32 cellular contexts compared by ENCODE assay signal in the genomic region with DNA sequence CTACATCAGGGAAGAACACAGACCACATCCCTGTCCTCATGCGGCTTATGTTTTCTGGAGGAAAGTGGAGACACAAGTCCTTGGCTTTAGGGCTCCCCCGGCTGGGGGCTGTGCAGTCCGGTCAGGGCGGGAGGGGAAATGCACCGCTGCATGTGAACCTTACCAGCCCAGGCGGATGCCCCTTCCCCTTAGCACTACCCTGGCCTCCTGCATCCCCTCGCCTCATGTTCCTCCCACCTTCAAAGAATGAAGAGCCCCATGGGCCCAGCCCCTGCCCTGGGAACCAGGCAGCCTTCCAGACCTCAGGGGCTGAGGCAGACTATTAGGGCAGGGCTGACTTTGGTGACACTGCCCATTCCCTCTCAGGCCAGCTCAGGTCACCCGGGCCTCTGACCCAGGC. TPM values are rescaled to one million over a fixed set of nuclear protein-coding genes. Genes with fewer than 3 reads are reported as not detected.
"Had no signal": no experiment of that assay in that cellular context is flagged by ENCODE, and none has a peak within 500 bp of the region (broad histone marks: within the 10 kb centered on the region; RNA-seq: fewer than 3 reads in every experiment).

No MANE protein-coding gene starts in this region.

- H3K27me3 Mint-ChIP-seq: activated naive CD8-positive, alpha-beta T cell treated with anti-CD3 and anti-CD28 coated beads, Interleukin-2, amount 50 U/mL, for 24 hours; activated T-cell treated with anti-CD3 and anti-CD28 coated beads, Interleukin-2, amount 50 U/mL, for 24 hours; stimulated activated naive CD8-positive, alpha-beta T cell treated with anti-CD3 and anti-CD28 coated beads, Interleukin-15, amount 100 ng/mL, for 72 hours had no signal

- H3K4me3 Mint-ChIP-seq: activated naive CD8-positive, alpha-beta T cell treated with anti-CD3 and anti-CD28 coated beads, Interleukin-2, amount 50 U/mL, for 24 hours; activated T-cell treated with anti-CD3 and anti-CD28 coated beads, Interleukin-2, amount 50 U/mL, for 24 hours; naive thymus-derived CD8-positive, alpha-beta T cell; stimulated activated memory B cell treated with anti-CD40 and anti-IgM and Interleukin-4, amounts not matched to agents 10 μg/mL and 1 μg/mL and 100 μg/mL, for 72 hours; stimulated activated naive CD8-positive, alpha-beta T cell treated with anti-CD3 and anti-CD28 coated beads, Interleukin-15, amount 100 ng/mL, for 72 hours; type B pancreatic cell had no signal

- H3K36me3 Mint-ChIP-seq: naive thymus-derived CD8-positive, alpha-beta T cell; stimulated activated memory B cell treated with anti-CD40 and anti-IgM and Interleukin-4, amounts not matched to agents 10 μg/mL and 1 μg/mL and 100 μg/mL, for 72 hours; type B pancreatic cell had no signal

- H3K9me3 ChIP-seq: colonic mucosa, gastrocnemius medialis, prostate gland, vagina had no signal

- DNase-seq: activated CD4-positive, alpha-beta T cell treated with anti-CD3 and anti-CD28 coated beads for 48 hours; activated CD4-positive, alpha-beta T cell treated with anti-CD3 and anti-CD28 coated beads, Interleukin-2, amount 50 U/mL, for 48 hours; activated CD8-positive, alpha-beta memory T cell treated with anti-CD3 and anti-CD28 coated beads for 24 hours; activated CD8-positive, alpha-beta memory T cell treated with anti-CD3 and anti-CD28 coated beads, Interleukin-2, amount 50 U/mL, for 4 hours; activated gamma-delta T cell; activated naive CD4-positive, alpha-beta T cell treated with anti-CD3 and anti-CD28 coated beads, Interleukin-2, amount 50 U/mL, for 16 hours; activated naive CD8-positive, alpha-beta T cell treated with anti-CD3 and anti-CD28 coated beads, Interleukin-2, amount 50 U/mL, for 24 hours; activated T-cell treated with anti-CD3 and anti-CD28 coated beads, Interleukin-2, amount 50 U/mL, for 24 hours; colonic mucosa; effector CD8-positive, alpha-beta T cell; gastrocnemius medialis; hippocampal formation; mesenchymal stem cell; naive thymus-derived CD8-positive, alpha-beta T cell; retina; small intestine; stimulated activated CD4-positive, alpha-beta T cell treated with anti-CD3 and anti-CD28 coated beads, Interleukin-1b, Interleukin-23, amount 100 ng/mL, for 48 hours; stimulated activated CD4-positive, alpha-beta T cell treated with anti-CD3 and anti-CD28 coated beads, Interleukin-4, amount 100 ng/mL, for 4 hours; stimulated activated CD8-positive, alpha-beta memory T cell treated with anti-CD3 and anti-CD28 coated beads, Interleukin-4, amount 100 ng/mL, for 48 hours; stimulated activated naive CD8-positive, alpha-beta T cell treated with anti-CD3 and anti-CD28 coated beads, Interleukin-15, amount 100 ng/mL, for 72 hours; substantia nigra; T-helper 9 cell; WERI-Rb-1 had no signal

- H3K4me1 ChIP-seq: colonic mucosa, prostate gland had no signal

- H3K4me1 Mint-ChIP-seq: activated naive CD8-positive, alpha-beta T cell treated with anti-CD3 and anti-CD28 coated beads, Interleukin-2, amount 50 U/mL, for 24 hours; naive thymus-derived CD8-positive, alpha-beta T cell; stimulated activated memory B cell treated with anti-CD40 and anti-IgM and Interleukin-4, amounts not matched to agents 10 μg/mL and 1 μg/mL and 100 μg/mL, for 72 hours; stimulated activated naive CD8-positive, alpha-beta T cell treated with anti-CD3 and anti-CD28 coated beads, Interleukin-15, amount 100 ng/mL, for 72 hours had no signal

- H3K4me3 ChIP-seq: colonic mucosa, gastrocnemius medialis, prostate gland, vagina had no signal

- H3K27ac Mint-ChIP-seq: activated naive CD8-positive, alpha-beta T cell treated with anti-CD3 and anti-CD28 coated beads, Interleukin-2, amount 50 U/mL, for 24 hours; activated T-cell treated with anti-CD3 and anti-CD28 coated beads, Interleukin-2, amount 50 U/mL, for 24 hours; naive thymus-derived CD8-positive, alpha-beta T cell; stimulated activated memory B cell treated with anti-CD40 and anti-IgM and Interleukin-4, amounts not matched to agents 10 μg/mL and 1 μg/mL and 100 μg/mL, for 72 hours; type B pancreatic cell had no signal

- H3K36me3 ChIP-seq: colonic mucosa, gastrocnemius medialis, prostate gland, vagina, WERI-Rb-1 had no signal

- H3K27me3 ChIP-seq: colonic mucosa, gastrocnemius medialis, vagina had no signal

- H3K27ac ChIP-seq: colonic mucosa, gastrocnemius medialis, prostate gland, vagina, WERI-Rb-1 had no signal

- ATAC-seq: activated CD4-positive, CD25-positive, alpha-beta regulatory T cell treated with anti-CD3 and anti-CD28 coated beads, Interleukin-2, amount 50 U/mL, for 24 hours; activated naive CD8-positive, alpha-beta T cell treated with anti-CD3 and anti-CD28 coated beads, Interleukin-2, amount 50 U/mL, for 24 hours; gastrocnemius medialis; naive thymus-derived CD8-positive, alpha-beta T cell; sciatic nerve; stimulated activated memory B cell treated with anti-CD40 and anti-IgM and Interleukin-4, amounts not matched to agents 10 μg/mL and 1 μg/mL and 100 μg/mL, for 72 hours; stimulated activated naive CD8-positive, alpha-beta T cell treated with anti-CD3 and anti-CD28 coated beads, Interleukin-15, amount 100 ng/mL, for 72 hours had no signal

- H3K9me3 Mint-ChIP-seq: activated naive CD8-positive, alpha-beta T cell treated with anti-CD3 and anti-CD28 coated beads, Interleukin-2, amount 50 U/mL, for 24 hours; activated T-cell treated with anti-CD3 and anti-CD28 coated beads, Interleukin-2, amount 50 U/mL, for 24 hours; naive thymus-derived CD8-positive, alpha-beta T cell; stimulated activated memory B cell treated with anti-CD40 and anti-IgM and Interleukin-4, amounts not matched to agents 10 μg/mL and 1 μg/mL and 100 μg/mL, for 72 hours; stimulated activated naive CD8-positive, alpha-beta T cell treated with anti-CD3 and anti-CD28 coated beads, Interleukin-15, amount 100 ng/mL, for 72 hours; type B pancreatic cell had no signal

RNA-seq across cellular contexts. Expression of a gene that starts 45.5 kb away (rescaled TPM):
- total RNA-seq: dermis microvascular lymphatic vessel endothelial cell; naive thymus-derived CD8-positive, alpha-beta T cell; T-helper 1 cell treated with Interleukin-12 subunit alpha and Interleukin-12 subunit beta and Interleukin-4 antibody, amounts not matched to agents 30 ng/mL and 1 ng/mL, for 36 hours had no signal
- polyA plus RNA-seq: naive thymus-derived CD8-positive, alpha-beta T cell had no signal

RNA-seq across cellular contexts. Expression of a gene that starts 48.7 kb away (rescaled TPM):
- total RNA-seq: naive thymus-derived CD8-positive, alpha-beta T cell; osteocyte; T-helper 1 cell treated with Interleukin-12 subunit alpha and Interleukin-12 subunit beta and Interleukin-4 antibody, amounts not matched to agents 30 ng/mL and 1 ng/mL, for 36 hours had no signal
- polyA plus RNA-seq: naive thymus-derived CD8-positive, alpha-beta T cell had no signal
